Comparison of ENCODE assay signal across 26 cellular contexts in genomic region chr2:52695731-52696130, GRCh38.
A peak's percentile ranks its signal among the peaks of the same experiment; 100 is the strongest.
DNase-seq lines count a peak whose midpoint lies in the region; ATAC-seq, FAIRE-seq and TF ChIP-seq lines count a peak whose summit lies in the region.
"Had no signal": no experiment of that assay in that cellular context is flagged by ENCODE, and none has a peak within 500 bp of the region (broad histone marks: within the 10 kb centered on the region; RNA-seq: fewer than 3 reads in every experiment).

No MANE protein-coding gene starts in this region.

- no peak overlapping the region for H3K27ac ChIP-seq in aorta (ENCODE audit: low read depth in 1 of 2, low read length in 2 of 2)
- no peak overlapping the region for H3K27ac ChIP-seq in pancreas
- H3K27ac ChIP-seq: A549; BLaER1 treated with 17β-estradiol and CSF1 and Interleukin-3, amounts not matched to agents 10 nM and 100 nM; GM23248 had no signal

- H3K4me3 ChIP-seq in adipocyte (ENCODE audit: low read length) (no peak overlapping the region), astrocyte of the spinal cord (ENCODE audit: low read depth, low read length) (no peak overlapping the region), skeletal muscle cell (ENCODE audit: low read depth, low read length) (no peak overlapping the region), aorta (ENCODE audit: low read length in 2 of 2) (no peak overlapping the region), pancreas (no peak overlapping the region)
- H3K4me3 ChIP-seq: A549; BLaER1 treated with 17β-estradiol and CSF1 and Interleukin-3, amounts not matched to agents 10 nM and 100 nM; GM12878; GM23248 had no signal

- in situ Hi-C loops in astrocyte of the spinal cord (cut with HindIII; ENCODE audit: low sequenced_read_pairs), result no loop called here

- no peak for TF ChIP-seq CTCF in astrocyte of the spinal cord (IDR thresholded peaks at IDR 0.05; ENCODE audit: low read depth, low read length)
- TF ChIP-seq CTCF in pancreas (IDR thresholded peaks at IDR 0.05), result no peak

- intact Hi-C loops in aorta (cut with DNase I), result no loop called here
- intact Hi-C loops in pancreas (cut with DNase I), result no loop called here

- H3K36me3 ChIP-seq in adipocyte (ENCODE audit: control insufficient read depth, insufficient read depth, low read length, severe bottlenecking), result no peaks in the 10 kb centered on the region
- no peaks in the 10 kb centered on the region for H3K36me3 ChIP-seq in aorta (ENCODE audit: control insufficient read depth in 1 of 2, insufficient read depth in 2 of 2, low read length in 1 of 2)
- no peaks in the 10 kb centered on the region for H3K36me3 ChIP-seq in pancreas
- H3K36me3 ChIP-seq: BE2C; BLaER1 treated with 17β-estradiol and CSF1 and Interleukin-3, amounts not matched to agents 10 nM and 100 nM had no signal

- H3K9ac ChIP-seq in adipocyte (ENCODE audit: low read length), result no peak overlapping the region
- H3K9ac ChIP-seq: BLaER1 treated with 17β-estradiol and CSF1 and Interleukin-3, amounts not matched to agents 10 nM and 100 nM; GM23248 had no signal

- H3K4me1 ChIP-seq in adipocyte (ENCODE audit: control insufficient read depth, insufficient read depth, low read length) (no peaks in the 10 kb centered on the region), aorta (ENCODE audit: control insufficient read depth in 1 of 2, insufficient read depth in 2 of 2, low read length in 2 of 2) (no peaks in the 10 kb centered on the region), pancreas (no peaks in the 10 kb centered on the region)
- H3K4me1 ChIP-seq: A549, BE2C had no signal

- ATAC-seq in aorta (ENCODE audit: low FRiP score) (no peak), pancreas (no peak)
- ATAC-seq: A549, GM12878 had no signal

- H3K9me3 ChIP-seq in adipocyte (ENCODE audit: control insufficient read depth, low read length) (no peaks in the 10 kb centered on the region), aorta (ENCODE audit: control insufficient read depth, low read length) (no peaks in the 10 kb centered on the region), pancreas (no peaks in the 10 kb centered on the region)
- H3K9me3 ChIP-seq: A549; BE2C; BLaER1 treated with 17β-estradiol and CSF1 and Interleukin-3, amounts not matched to agents 10 nM and 100 nM had no signal

- H3K27me3 ChIP-seq in adipocyte (replicated peaks; ENCODE audit: control insufficient read depth, insufficient read depth, low read length) (no peaks in the 10 kb centered on the region), aorta (ENCODE audit: control insufficient read depth in 1 of 2, insufficient read depth in 2 of 2, low read length in 1 of 2) (no peaks in the 10 kb centered on the region), pancreas (no peaks in the 10 kb centered on the region)
- H3K27me3 ChIP-seq: BE2C; BLaER1 treated with 17β-estradiol and CSF1 and Interleukin-3, amounts not matched to agents 10 nM and 100 nM had no signal

- no peak for FAIRE-seq in pancreas (lab: Jason Lieb, UNC)
- FAIRE-seq: A549, D721Med, GM12878, GM19239, H1 had no signal

- 70 to 73% methylated on average over 3 of the region's 3 CpGs for WGBS in aorta, 2 donors
- WGBS in pancreas, 2 donors, result 70 to 83% methylated on average over 3 of the region's 3 CpGs

- DNase-seq in adipocyte (ENCODE audit: low read depth), result peak; percentile 26
- peak; percentile 18 for DNase-seq in astrocyte of the spinal cord (ENCODE audit: low read depth, low spot score)
- peak; percentile 53 for DNase-seq in fibroblast of peridontal ligament (ENCODE audit: extremely low read depth)
- DNase-seq in skeletal muscle cell (ENCODE audit: low read depth), result peak; percentile 1
- DNase-seq in aorta, result no peak
- no peak for DNase-seq in pancreas
- no peak for DNase-seq in T1000 (lab: John Stamatoyannopoulos, UW)
- DNase-seq: 8988T; ACHN; AML-193; BE2C; CD4-positive, alpha-beta T cell; CD8-positive, alpha-beta memory T cell; DMS 273 treated with DMSO at 0.1 percent for 48 hours; DMS79; EL; GDM1; GM23248; H7; HCEC 1CT had no signal

Comparison
In these comparisons a context has a peak if more than half of its experiments do, and no peak if none do; other contexts are left out.
1. DNase-seq: peak in adipocyte (single experiment), astrocyte of the spinal cord (single experiment), fibroblast of peridontal ligament (single experiment) and skeletal muscle cell (single experiment); none in aorta (0 of 2), pancreas (0 of 6) and T1000 (single experiment).